ENCODE assay signal across 1 cellular context in the genomic region with DNA sequence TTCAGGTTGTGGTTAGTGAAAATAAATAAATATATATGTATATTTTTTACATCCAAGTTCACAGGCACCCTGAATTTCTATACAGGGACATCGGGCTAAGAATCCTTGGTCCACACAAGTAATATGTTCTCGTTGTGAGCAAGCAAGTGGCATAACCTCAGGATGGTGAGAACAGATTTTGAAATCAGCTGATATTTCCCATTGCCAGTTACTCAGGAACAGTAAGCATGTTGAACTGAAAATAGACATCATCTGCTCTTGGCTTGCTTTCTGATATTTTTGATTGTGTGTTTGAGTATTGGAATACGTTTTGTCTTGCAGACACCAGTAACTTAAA.
TF ChIP-seq lines count a peak whose summit lies in the region.

No MANE protein-coding gene starts in this region.

TF ChIP-seq in endothelial cell of umbilical vein, 7 proteins besides CTCF, POLR2A, EP300 and RAD21:
- TF ChIP-seq MYC (IDR thresholded peaks at IDR 0.05; ENCODE audit: low read depth, low read length) (no peak), GATA2 (IDR thresholded peaks at IDR 0.05; ENCODE audit: insufficient read depth, insufficient read length, low read depth, low read length) (no peak), POLR2AphosphoS5 (IDR thresholded peaks at IDR 0.05; ENCODE audit: insufficient read depth, low read depth, low read length) (no peak), JUN (IDR thresholded peaks at IDR 0.05; ENCODE audit: borderline replicate concordance, insufficient read depth, insufficient read length, low read depth) (no peak), FOS (IDR thresholded peaks at IDR 0.05; ENCODE audit: borderline replicate concordance, insufficient read depth, low read length) (no peak), EZH2 (IDR thresholded peaks at IDR 0.05; ENCODE audit: borderline replicate concordance, low read depth, low read length, severe bottlenecking) (no peak)
- TF ChIP-seq, protein P1, sequence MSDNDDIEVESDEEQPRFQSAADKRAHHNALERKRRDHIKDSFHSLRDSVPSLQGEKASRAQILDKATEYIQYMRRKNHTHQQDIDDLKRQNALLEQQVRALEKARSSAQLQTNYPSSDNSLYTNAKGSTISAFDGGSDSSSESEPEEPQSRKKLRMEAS (IDR thresholded peaks at IDR 0.05; ENCODE audit: insufficient read depth, insufficient read length): no peak
